ENCODE assay signal across 1 cellular context in genomic region chr10:5888843-5889623, GRCh38.
TF ChIP-seq lines count a peak whose summit lies in the region.

No MANE protein-coding gene starts in this region.

TF ChIP-seq in H1, 55 proteins besides CTCF, POLR2A, EP300 and RAD21 (continued from another document):
- TF ChIP-seq HDAC6 (IDR thresholded peaks at IDR 0.05; ENCODE audit: low read depth, low read length) (no peak), ASH2L (IDR thresholded peaks at IDR 0.05; ENCODE audit: low read length) (peak; percentile 42), PHF8 (conservative IDR thresholded peaks at IDR 0.05; ENCODE audit: low read depth, low read length) (no peak; the same call in 1 of the 2 replicates), FOSL1 (IDR thresholded peaks at IDR 0.05; ENCODE audit: insufficient read depth, low read depth, low read length) (no peak), SRF (IDR thresholded peaks at IDR 0.05; ENCODE audit: low read depth, low read length) (no peak), TCF12 (IDR thresholded peaks at IDR 0.05; ENCODE audit: low read depth, low read length) (0 out of 2 replicates have a peak, but pooled peaks have one; percentile 16), NRF1 (IDR thresholded peaks at IDR 0.05; ENCODE audit: low read depth, low read length) (no peak), RXRA (IDR thresholded peaks at IDR 0.05; ENCODE audit: insufficient read depth, low read depth, low read length) (no peak), KDM5A (IDR thresholded peaks at IDR 0.05; ENCODE audit: low read length) (no peak), MAFK (IDR thresholded peaks at IDR 0.05; ENCODE audit: low read depth, low read length) (no peak), RBBP5 (IDR thresholded peaks at IDR 0.05; ENCODE audit: borderline replicate concordance, low read depth, low read length) (peak; percentile 26), EZH2 (IDR thresholded peaks at IDR 0.05; ENCODE audit: low read depth, low read length, severe bottlenecking) (no peak), CBX8 (IDR thresholded peaks at IDR 0.05; ENCODE audit: borderline replicate concordance, low read depth, low read length) (no peak), SIX5 (IDR thresholded peaks at IDR 0.05; ENCODE audit: low read depth, low read length) (no peak), CHD7 (IDR thresholded peaks at IDR 0.05; ENCODE audit: insufficient replicate concordance, low read length) (no peak), E2F6 (IDR thresholded peaks at IDR 0.05) (peak; percentile 60), CREB1 (IDR thresholded peaks at IDR 0.05) (no peak), SUZ12 (IDR thresholded peaks at IDR 0.05; ENCODE audit: low read length) (no peak), MAX (IDR thresholded peaks at IDR 0.05) (peak; percentile 86), SP4 (IDR thresholded peaks at IDR 0.05; ENCODE audit: low read length) (no peak), JUND (IDR thresholded peaks at IDR 0.05; ENCODE audit: low read length) (no peak), BACH1 (IDR thresholded peaks at IDR 0.05; ENCODE audit: low read length) (no peak), SP2 (IDR thresholded peaks at IDR 0.05; ENCODE audit: low read length) (no peak), TBP (IDR thresholded peaks at IDR 0.05; ENCODE audit: low read depth, low read length) (peak; percentile 57; the same call in 1 of the 2 replicates), CHD1 (IDR thresholded peaks at IDR 0.05; ENCODE audit: low read depth, low read length) (no peak), CEBPB (IDR thresholded peaks at IDR 0.05; ENCODE audit: low read depth, low read length) (no peak), GABPA (IDR thresholded peaks at IDR 0.05; ENCODE audit: borderline replicate concordance, insufficient read depth, low read length) (no peak), ATF3 (IDR thresholded peaks at IDR 0.05; ENCODE audit: insufficient read depth, low read depth, low read length) (no peak), ATF2 (IDR thresholded peaks at IDR 0.05; ENCODE audit: low read length) (no peak), NANOG (IDR thresholded peaks at IDR 0.05; ENCODE audit: insufficient read depth, low read depth, low read length, poor library complexity, severe bottlenecking) (no peak), TAF1 (IDR thresholded peaks at IDR 0.05; ENCODE audit: low read depth, low read length) (peak; percentile 66; the same call in 1 of the 2 replicates), SIN3A (conservative IDR thresholded peaks at IDR 0.05 in 1 of 2, IDR thresholded peaks at IDR 0.05 in 1 of 2; ENCODE audit: low read depth in 1 of 2, low read length in 2 of 2) (peak in 1 of 2 experiments; percentile 70; a peak in 2 of 4 replicates), CBX5 (IDR thresholded peaks at IDR 0.05; ENCODE audit: low read depth, low read length) (no peak), TEAD4 (IDR thresholded peaks at IDR 0.05; ENCODE audit: low read depth, low read length) (no peak), KDM1A (IDR thresholded peaks at IDR 0.05; ENCODE audit: borderline replicate concordance, low read length) (no peak), SAP30 (IDR thresholded peaks at IDR 0.05; ENCODE audit: insufficient read depth, insufficient replicate concordance, low read length) (no peak), HDAC2 (IDR thresholded peaks at IDR 0.05; ENCODE audit: borderline replicate concordance in 1 of 2, low read depth in 2 of 2, low read length in 2 of 2) (no peak), SIRT6 (IDR thresholded peaks at IDR 0.05; ENCODE audit: low read length) (no peak), YY1 (IDR thresholded peaks at IDR 0.05; ENCODE audit: low read depth, low read length) (no peak)
TF ChIP-seq in H1: peak in this region for 10.
